In genomic region chr5:125205604-125206221, GRCh38 we compare ENCODE assay signal across 21 cellular contexts.
"Had no signal": no experiment of that assay in that cellular context is flagged by ENCODE, and none has a peak within 500 bp of the region (broad histone marks: within the 10 kb centered on the region; RNA-seq: fewer than 3 reads in every experiment).

No MANE protein-coding gene starts in this region.

- H3K27ac ChIP-seq: ascending aorta, breast epithelium, epithelial cell of prostate, lower lobe of right lung, right atrium auricular region, skin epidermis, WERI-Rb-1 had no signal

- H3K36me3 Mint-ChIP-seq: activated CD4-positive, alpha-beta memory T cell treated with anti-CD3 and anti-CD28 coated beads for 36 hours; activated naive CD4-positive, alpha-beta T cell treated with anti-CD3 and anti-CD28 coated beads, Interleukin-2, amount 10 ng/mL, durations not matched to agents 7 days and 5 days had no signal

- H3K4me3 Mint-ChIP-seq: activated CD4-positive, alpha-beta memory T cell treated with anti-CD3 and anti-CD28 coated beads for 36 hours; activated CD4-positive, alpha-beta T cell treated with anti-CD3 and anti-CD28 coated beads for 36 hours; activated naive CD4-positive, alpha-beta T cell treated with anti-CD3 and anti-CD28 coated beads, Interleukin-2, amount 10 ng/mL, durations not matched to agents 7 days and 5 days; activated T-cell treated with anti-CD3 and anti-CD28 coated beads, Interleukin-2, amount 50 U/mL, for 24 hours; effector memory CD8-positive, alpha-beta T cell had no signal

- H3K4me1 ChIP-seq: ascending aorta, breast epithelium, lower lobe of right lung, right atrium auricular region had no signal

- ATAC-seq: activated CD4-positive, alpha-beta T cell treated with anti-CD3 and anti-CD28 coated beads for 36 hours; effector memory CD8-positive, alpha-beta T cell; lower lobe of right lung had no signal

- H3K27me3 Mint-ChIP-seq: activated CD4-positive, alpha-beta memory T cell treated with anti-CD3 and anti-CD28 coated beads for 36 hours; activated naive CD4-positive, alpha-beta T cell treated with anti-CD3 and anti-CD28 coated beads, Interleukin-2, amount 10 ng/mL, durations not matched to agents 7 days and 5 days; activated T-cell treated with anti-CD3 and anti-CD28 coated beads, Interleukin-2, amount 50 U/mL, for 24 hours; effector memory CD8-positive, alpha-beta T cell had no signal

- H3K4me3 ChIP-seq: ascending aorta, breast epithelium, lower lobe of right lung, right atrium auricular region, skin epidermis had no signal

- H3K9me3 ChIP-seq: ascending aorta, breast epithelium, lower lobe of right lung, right atrium auricular region had no signal

- H3K36me3 ChIP-seq: ascending aorta, breast epithelium, lower lobe of right lung, right atrium auricular region, WERI-Rb-1 had no signal

- DNase-seq: activated CD4-positive, alpha-beta memory T cell treated with anti-CD3 and anti-CD28 coated beads for 36 hours; activated CD4-positive, alpha-beta T cell treated with anti-CD3 and anti-CD28 coated beads for 36 hours; activated naive CD4-positive, alpha-beta T cell treated with anti-CD3 and anti-CD28 coated beads, Interleukin-2, amount 10 ng/mL, durations not matched to agents 7 days and 5 days; activated T-cell treated with anti-CD3 and anti-CD28 coated beads, Interleukin-2, amount 50 U/mL, for 24 hours; dermis blood vessel endothelial cell; effector memory CD8-positive, alpha-beta T cell; foreskin melanocyte; lower lobe of right lung; midbrain; occipital lobe; stimulated activated CD4-positive, alpha-beta T cell treated with anti-CD3 and anti-CD28 coated beads, Interleukin-15, amount 100 ng/mL, for 24 hours; stimulated activated CD4-positive, alpha-beta T cell treated with anti-CD3 and anti-CD28 coated beads, Interleukin-4, amount 100 ng/mL, for 1 hour; stimulated activated naive CD4-positive, alpha-beta T cell; trophoblast cell; WERI-Rb-1 had no signal

- H3K27ac Mint-ChIP-seq: activated CD4-positive, alpha-beta memory T cell treated with anti-CD3 and anti-CD28 coated beads for 36 hours; activated CD4-positive, alpha-beta T cell treated with anti-CD3 and anti-CD28 coated beads for 36 hours; activated naive CD4-positive, alpha-beta T cell treated with anti-CD3 and anti-CD28 coated beads, Interleukin-2, amount 10 ng/mL, durations not matched to agents 7 days and 5 days; activated T-cell treated with anti-CD3 and anti-CD28 coated beads, Interleukin-2, amount 50 U/mL, for 24 hours; effector memory CD8-positive, alpha-beta T cell; progenitor cell of endocrine pancreas had no signal

- H3K4me1 Mint-ChIP-seq: activated naive CD4-positive, alpha-beta T cell treated with anti-CD3 and anti-CD28 coated beads, Interleukin-2, amount 10 ng/mL, durations not matched to agents 7 days and 5 days had no signal

- H3K27me3 ChIP-seq: ascending aorta, breast epithelium, right atrium auricular region had no signal
